26 cellular contexts compared by ENCODE assay signal in genomic region chr17:41167561-41167960, GRCh38. TPM values are rescaled to one million over a fixed set of nuclear protein-coding genes. Genes with fewer than 3 reads are reported as not detected.
"Had no signal": no experiment of that assay in that cellular context is flagged by ENCODE, and none has a peak within 500 bp of the region (broad histone marks: within the 10 kb centered on the region; RNA-seq: fewer than 3 reads in every experiment).

No MANE protein-coding gene starts in this region.

- FAIRE-seq: endometrium had no signal

- DNase-seq: activated CD4-positive, alpha-beta memory T cell treated with anti-CD3 and anti-CD28 coated beads, Interleukin-2, amount 10 ng/mL, durations not matched to agents 7 days and 5 days; activated CD4-positive, alpha-beta T cell treated with anti-CD3 and anti-CD28 coated beads, Interleukin-2, amount 10 ng/mL, durations not matched to agents 24 days and 14 days; activated effector memory CD4-positive, alpha-beta T cell treated with Interleukin-2 at 50 U/mL for 16 hours; activated naive CD4-positive, alpha-beta T cell treated with anti-CD3 and anti-CD28 coated beads for 36 hours; activated T-cell treated with anti-CD3 and anti-CD28 coated beads, Interleukin-2, amount 50 U/mL, for 72 hours; cerebellar nuclear complex; heart right ventricle; naive thymus-derived CD4-positive, alpha-beta T cell; spleen; stimulated activated CD4-positive, alpha-beta T cell treated with anti-CD3 and anti-CD28 coated beads, Interleukin-4, amount 100 ng/mL, for 24 hours; stimulated activated naive CD8-positive, alpha-beta T cell treated with anti-CD3 and anti-CD28 coated beads, Interleukin-15, Interleukin-2, amounts not matched to agents 100 U/mL and 50 U/mL, for 24 hours; upper lobe of right lung had no signal

- ATAC-seq: activated CD4-positive, CD25-positive, alpha-beta regulatory T cell treated with anti-CD3 and anti-CD28 coated beads, Interleukin-2, amount 50 U/mL, for 24 hours; activated T-cell treated with anti-CD3 and anti-CD28 coated beads, Interleukin-2, amount 50 U/mL, for 72 hours; heart right ventricle; left lung; naive thymus-derived CD4-positive, alpha-beta T cell; stimulated activated naive CD8-positive, alpha-beta T cell treated with anti-CD3 and anti-CD28 coated beads, Interleukin-15, Interleukin-2, amounts not matched to agents 100 U/mL and 50 U/mL, for 24 hours; upper lobe of right lung had no signal

- H3K9me3 ChIP-seq: heart right ventricle, left lung, spleen, upper lobe of right lung had no signal

- H3K27ac ChIP-seq: heart right ventricle, left lung, spleen, upper lobe of right lung, VCaP had no signal

- H3K36me3 ChIP-seq: heart right ventricle, left lung, spleen, upper lobe of right lung had no signal

- H3K27me3 ChIP-seq: left lung, spleen, upper lobe of right lung had no signal

- H3K4me1 ChIP-seq: heart right ventricle, left lung, spleen, upper lobe of right lung had no signal

- H3K4me3 ChIP-seq: heart right ventricle, left lung, lung, spleen, upper lobe of right lung had no signal

RNA-seq across cellular contexts. Expression of gene KRTAP4-3, which starts 0.5 kb away (rescaled TPM):
- total RNA-seq: activated CD4-positive, alpha-beta memory T cell treated with anti-CD3 and anti-CD28 coated beads, Interleukin-2, amount 10 ng/mL, durations not matched to agents 7 days and 5 days; activated CD4-positive, alpha-beta T cell treated with anti-CD3 and anti-CD28 coated beads, Interleukin-2, amount 10 ng/mL, durations not matched to agents 24 days and 14 days; activated naive CD4-positive, alpha-beta T cell treated with anti-CD3 and anti-CD28 coated beads for 36 hours; activated T-cell treated with anti-CD3 and anti-CD28 coated beads, Interleukin-2, amount 50 U/mL, for 72 hours; epithelial cell of proximal tubule; fibroblast of villous mesenchyme; heart right ventricle; kidney epithelial cell; left lung; lung; naive thymus-derived CD4-positive, alpha-beta T cell; neural crest cell; osteocyte; progenitor cell of endocrine pancreas; spleen; subcutaneous adipose tissue; T-helper 2 cell treated with Interferon-gamma antibody and Interleukin-4, amounts not matched to agents 100 ng/mL and 5 ng/mL, for 36 hours; upper lobe of right lung had no signal
- polyA plus RNA-seq: heart right ventricle; lung; naive thymus-derived CD4-positive, alpha-beta T cell; spleen; thymus had no signal

RNA-seq across cellular contexts. Expression of gene KRTAP4-4, which starts 7.0 kb away (rescaled TPM):
- total RNA-seq: activated CD4-positive, alpha-beta memory T cell treated with anti-CD3 and anti-CD28 coated beads, Interleukin-2, amount 10 ng/mL, durations not matched to agents 7 days and 5 days; activated CD4-positive, alpha-beta T cell treated with anti-CD3 and anti-CD28 coated beads, Interleukin-2, amount 10 ng/mL, durations not matched to agents 24 days and 14 days; activated naive CD4-positive, alpha-beta T cell treated with anti-CD3 and anti-CD28 coated beads for 36 hours; activated T-cell treated with anti-CD3 and anti-CD28 coated beads, Interleukin-2, amount 50 U/mL, for 72 hours; epithelial cell of proximal tubule; fibroblast of villous mesenchyme; heart right ventricle; kidney epithelial cell; left lung; lung; naive thymus-derived CD4-positive, alpha-beta T cell; neural crest cell; osteocyte; progenitor cell of endocrine pancreas; spleen; subcutaneous adipose tissue; T-helper 2 cell treated with Interferon-gamma antibody and Interleukin-4, amounts not matched to agents 100 ng/mL and 5 ng/mL, for 36 hours; upper lobe of right lung had no signal
- polyA plus RNA-seq: heart right ventricle; lung; naive thymus-derived CD4-positive, alpha-beta T cell; spleen; thymus had no signal

RNA-seq across cellular contexts. Expression of gene KRTAP4-2, which starts 10.5 kb away (rescaled TPM):
- total RNA-seq: activated CD4-positive, alpha-beta memory T cell treated with anti-CD3 and anti-CD28 coated beads, Interleukin-2, amount 10 ng/mL, durations not matched to agents 7 days and 5 days; activated CD4-positive, alpha-beta T cell treated with anti-CD3 and anti-CD28 coated beads, Interleukin-2, amount 10 ng/mL, durations not matched to agents 24 days and 14 days; activated naive CD4-positive, alpha-beta T cell treated with anti-CD3 and anti-CD28 coated beads for 36 hours; activated T-cell treated with anti-CD3 and anti-CD28 coated beads, Interleukin-2, amount 50 U/mL, for 72 hours; epithelial cell of proximal tubule; fibroblast of villous mesenchyme; heart right ventricle; kidney epithelial cell; left lung; lung; naive thymus-derived CD4-positive, alpha-beta T cell; neural crest cell; osteocyte; progenitor cell of endocrine pancreas; spleen; subcutaneous adipose tissue; T-helper 2 cell treated with Interferon-gamma antibody and Interleukin-4, amounts not matched to agents 100 ng/mL and 5 ng/mL, for 36 hours; upper lobe of right lung had no signal
- polyA plus RNA-seq: heart right ventricle; lung; naive thymus-derived CD4-positive, alpha-beta T cell; spleen; thymus had no signal

RNA-seq across cellular contexts. Expression of gene KRTAP4-1, which starts 17.1 kb away (rescaled TPM):
- total RNA-seq: activated CD4-positive, alpha-beta memory T cell treated with anti-CD3 and anti-CD28 coated beads, Interleukin-2, amount 10 ng/mL, durations not matched to agents 7 days and 5 days; activated CD4-positive, alpha-beta T cell treated with anti-CD3 and anti-CD28 coated beads, Interleukin-2, amount 10 ng/mL, durations not matched to agents 24 days and 14 days; activated naive CD4-positive, alpha-beta T cell treated with anti-CD3 and anti-CD28 coated beads for 36 hours; activated T-cell treated with anti-CD3 and anti-CD28 coated beads, Interleukin-2, amount 50 U/mL, for 72 hours; epithelial cell of proximal tubule; fibroblast of villous mesenchyme; heart right ventricle; kidney epithelial cell; left lung; lung; naive thymus-derived CD4-positive, alpha-beta T cell; neural crest cell; osteocyte; progenitor cell of endocrine pancreas; spleen; subcutaneous adipose tissue; T-helper 2 cell treated with Interferon-gamma antibody and Interleukin-4, amounts not matched to agents 100 ng/mL and 5 ng/mL, for 36 hours; upper lobe of right lung had no signal
- polyA plus RNA-seq: heart right ventricle; lung; naive thymus-derived CD4-positive, alpha-beta T cell; spleen; thymus had no signal

RNA-seq across cellular contexts. Expression of gene KRTAP4-5, which starts 17.9 kb away (rescaled TPM):
- total RNA-seq: activated CD4-positive, alpha-beta memory T cell treated with anti-CD3 and anti-CD28 coated beads, Interleukin-2, amount 10 ng/mL, durations not matched to agents 7 days and 5 days; activated CD4-positive, alpha-beta T cell treated with anti-CD3 and anti-CD28 coated beads, Interleukin-2, amount 10 ng/mL, durations not matched to agents 24 days and 14 days; activated naive CD4-positive, alpha-beta T cell treated with anti-CD3 and anti-CD28 coated beads for 36 hours; activated T-cell treated with anti-CD3 and anti-CD28 coated beads, Interleukin-2, amount 50 U/mL, for 72 hours; epithelial cell of proximal tubule; fibroblast of villous mesenchyme; heart right ventricle; kidney epithelial cell; left lung; lung; naive thymus-derived CD4-positive, alpha-beta T cell; neural crest cell; osteocyte; progenitor cell of endocrine pancreas; spleen; subcutaneous adipose tissue; T-helper 2 cell treated with Interferon-gamma antibody and Interleukin-4, amounts not matched to agents 100 ng/mL and 5 ng/mL, for 36 hours; upper lobe of right lung had no signal
- polyA plus RNA-seq: heart right ventricle; lung; naive thymus-derived CD4-positive, alpha-beta T cell; spleen; thymus had no signal
